ENCODE assay signal across 7 cellular contexts in the genomic region with DNA sequence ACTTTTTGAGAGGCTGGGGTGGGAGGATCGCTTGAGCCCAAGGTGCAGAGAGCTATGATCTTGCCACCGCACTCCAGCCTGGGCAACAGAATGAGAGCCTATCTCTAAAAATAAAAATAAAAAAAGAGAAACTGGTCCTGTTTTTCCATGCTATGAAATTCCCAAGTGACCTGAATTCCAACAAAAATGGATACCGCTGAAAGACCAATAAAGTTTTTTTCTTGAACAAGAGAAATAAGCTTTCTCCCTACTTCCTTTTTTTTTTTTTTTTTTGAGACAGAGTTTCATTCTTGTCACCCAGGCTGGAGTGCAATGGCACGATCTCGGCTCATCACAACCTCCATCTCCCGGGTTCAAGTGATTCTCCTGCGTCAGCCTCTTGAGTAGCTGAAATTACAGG.
"Had no signal": no experiment of that assay in that cellular context is flagged by ENCODE, and none has a peak within 500 bp of the region (broad histone marks: within the 10 kb centered on the region; RNA-seq: fewer than 3 reads in every experiment).

No MANE protein-coding gene starts in this region.

- H3K4me1 Mint-ChIP-seq: IgD-negative memory B cell had no signal

- H3K9me3 Mint-ChIP-seq: IgD-negative memory B cell had no signal

- H3K27ac Mint-ChIP-seq: IgD-negative memory B cell had no signal

- H3K4me3 Mint-ChIP-seq: IgD-negative memory B cell had no signal

- FAIRE-seq: HepG2, HTR-8/SVneo had no signal

- ATAC-seq: HepG2 had no signal

- DNase-seq: IMR-90, KBM-7, KG1 had no signal

- H3K27ac ChIP-seq: HL-60 had no signal
